8 cellular contexts compared by ENCODE assay signal in the genomic region with DNA sequence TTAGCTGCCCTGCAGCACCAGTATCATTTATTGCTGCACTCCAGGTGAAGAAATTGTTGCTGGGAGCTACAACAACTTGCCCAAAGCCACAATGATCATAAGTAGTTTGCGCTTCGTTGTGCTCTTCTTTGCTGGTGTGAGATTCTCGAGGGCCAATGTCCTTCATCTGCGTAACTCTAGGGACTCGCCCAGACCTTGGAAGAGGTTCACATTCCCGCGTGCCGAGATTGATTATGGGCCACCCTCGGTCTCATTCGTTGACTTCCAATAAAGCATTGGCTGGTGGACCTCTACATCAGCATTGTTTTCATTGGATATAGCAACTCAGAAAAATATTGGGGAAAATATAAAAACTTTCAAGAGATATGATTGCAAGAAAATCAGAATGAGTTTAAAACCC. TPM values are rescaled to one million over a fixed set of nuclear protein-coding genes. Genes with fewer than 3 reads are reported as not detected.
DNase-seq lines count a peak whose midpoint lies in the region; ATAC-seq and TF ChIP-seq lines count a peak whose summit lies in the region.

No MANE protein-coding gene starts in this region.

- ATAC-seq in right cardiac atrium = no peak
- ATAC-seq in gastrocnemius medialis = no peak
- ATAC-seq in HG02938 (IDR thresholded peaks at IDR 0.05; ENCODE audit: unreplicated experiment) = no peak

- peaks cover 7% of the 10 kb centered on the region for H3K27me3 Mint-ChIP-seq in activated CD4-positive, alpha-beta memory T cell treated with anti-CD3 and anti-CD28 coated beads for 36 hours

- H3K4me3 Mint-ChIP-seq in activated CD4-positive, alpha-beta memory T cell treated with anti-CD3 and anti-CD28 coated beads for 36 hours = peak overlapping the region; percentile 79

- no peaks in the 10 kb centered on the region for H3K36me3 Mint-ChIP-seq in activated CD4-positive, alpha-beta memory T cell treated with anti-CD3 and anti-CD28 coated beads for 36 hours

- WGBS in right cardiac atrium = 44% methylated on average over 10 of the region's 10 CpGs

- H3K36me3 ChIP-seq in HAP-1 (replicated peaks) (no peaks in the 10 kb centered on the region), gastrocnemius medialis (no peaks in the 10 kb centered on the region)

- POLR2A ChIA-PET in activated CD4-positive, alpha-beta memory T cell treated with anti-CD3 and anti-CD28 coated beads for 36 hours (lab: Charles Lee) = interaction anchor here (0.7 kb wide), 1 partner anchor 23 kb away, joined by 3 read pairs; no protein-coding TSS in a partner anchor
- POLR2A ChIA-PET in HEK293T (lab: Yijun Ruan, JAX) = interaction anchor here (1.0 to 3.4 kb wide), 3 partner anchors 10 to 123 kb away, joined by 3 to 20 read pairs (median 5); partner anchors contain the start of gene ABHD10

- H3K4me3 ChIP-seq in HAP-1 = peak overlapping the region; percentile 47; the same call in 1 of the 2 replicates
- peak overlapping the region; percentile 89 for H3K4me3 ChIP-seq in right cardiac atrium (ENCODE audit: low read length)
- peak overlapping the region; percentile 57 to 73 (median 66) for H3K4me3 ChIP-seq in gastrocnemius medialis

- H3K9me3 Mint-ChIP-seq in activated CD4-positive, alpha-beta memory T cell treated with anti-CD3 and anti-CD28 coated beads for 36 hours = no peaks in the 10 kb centered on the region

- peaks cover 13% of the 10 kb centered on the region for H3K4me1 Mint-ChIP-seq in activated CD4-positive, alpha-beta memory T cell treated with anti-CD3 and anti-CD28 coated beads for 36 hours (ENCODE audit: low read depth)

- TF ChIP-seq CTCF in gastrocnemius medialis (IDR thresholded peaks at IDR 0.05 in 4 of 5, conservative IDR thresholded peaks at IDR 0.05 in 1 of 5) = no peak

- peaks cover 11% of the 10 kb centered on the region for H3K4me1 ChIP-seq in HAP-1
- H3K4me1 ChIP-seq in right cardiac atrium (ENCODE audit: control insufficient read depth, insufficient read depth, low read length) = peaks cover 6% of the 10 kb centered on the region
- peaks cover 0 to 7% of the 10 kb centered on the region in 2 donors for H3K4me1 ChIP-seq in gastrocnemius medialis

- H3K9me3 ChIP-seq in HAP-1 (no peaks in the 10 kb centered on the region), right cardiac atrium (ENCODE audit: control insufficient read depth, low read length) (no peaks in the 10 kb centered on the region), gastrocnemius medialis (no peaks in the 10 kb centered on the region)

- H3K27me3 ChIP-seq in HAP-1 (ENCODE audit: low read depth) = peaks cover 18% of the 10 kb centered on the region
- H3K27me3 ChIP-seq in right cardiac atrium (ENCODE audit: control insufficient read depth, insufficient read depth) = no peaks in the 10 kb centered on the region
- peaks cover 23 to 46% (median 39%) of the 10 kb centered on the region in 3 donors for H3K27me3 ChIP-seq in gastrocnemius medialis

- H3K27ac ChIP-seq in right cardiac atrium (ENCODE audit: low read length) = no peak overlapping the region
- H3K27ac ChIP-seq in gastrocnemius medialis = peak overlapping the region; percentile 77 to 86 (median 81)

- intact Hi-C loops in activated CD4-positive, alpha-beta memory T cell treated with anti-CD3 and anti-CD28 coated beads for 36 hours (cut with micrococcal nuclease) = no loop called here
- intact Hi-C loops in right cardiac atrium (cut with DNase I) = no loop called here
- intact Hi-C loops in gastrocnemius medialis (cut with DNase I; ENCODE audit: low total_unique reads) = no loop called here

- CTCF ChIA-PET in activated CD4-positive, alpha-beta memory T cell treated with anti-CD3 and anti-CD28 coated beads for 36 hours (lab: Charles Lee) = interaction anchor here (0.6 to 4.1 kb wide), 6 partner anchors 9 to 185 kb away, joined by 3 to 43 read pairs (median 4); partner anchors contain the start of gene ABHD10
- CTCF ChIA-PET in HEK293T (lab: Yijun Ruan, JAX) = interaction anchor here (0.6 to 1.0 kb wide), 3 partner anchors 141 to 773 kb away, joined by 3 to 7 read pairs (median 3); no protein-coding TSS in a partner anchor

- DNase-seq in HAP-1 (ENCODE audit: low spot score in 2 of 2) (no peak), right cardiac atrium (peak in 1 of 3 donors; percentile 32), gastrocnemius medialis (no peak), HEK293T (ENCODE audit: extremely low spot score) (no peak), NCI-H345 treated with DMSO at 0.1 percent for 48 hours (lab: John Stamatoyannopoulos, UW; ENCODE audit: unreplicated experiment) (no peak)
- DNase-seq in activated CD4-positive, alpha-beta memory T cell treated with anti-CD3 and anti-CD28 coated beads for 36 hours = no peak
- DNase-seq in stimulated activated naive CD4-positive, alpha-beta T cell (lab: John Stamatoyannopoulos, UW) = no peak

- in situ Hi-C loops in HAP-1 (cut with MboI; ENCODE audit: low sequenced_read_pairs) = no loop called here
- in situ Hi-C loops in gastrocnemius medialis (cut with MboI; ENCODE audit: low sequenced_read_pairs in 4 of 4) = loop anchor here in 1 of 4 donors (10.0 kb wide), 1 partner anchor 144 kb away; no protein-coding TSS in a partner anchor

- TF ChIP-seq POLR2A in gastrocnemius medialis (IDR thresholded peaks at IDR 0.05) = no peak

- H3K27ac Mint-ChIP-seq in activated CD4-positive, alpha-beta memory T cell treated with anti-CD3 and anti-CD28 coated beads for 36 hours = no peak overlapping the region

TF ChIP-seq in HEK293T, 16 proteins besides CTCF, POLR2A, EP300 and RAD21:
- no peak for TF ChIP-seq LEF1 (IDR thresholded peaks at IDR 0.05; ENCODE audit: borderline replicate concordance)

RNA-seq across cellular contexts. Expression of gene PHLDB2, which starts 0.4 kb away (rescaled TPM):
- 1 to 10 TPM; 2.1 TPM for total RNA-seq in activated CD4-positive, alpha-beta memory T cell treated with anti-CD3 and anti-CD28 coated beads for 36 hours
- total RNA-seq in right cardiac atrium (10 to 100 TPM; 10.7 to 22.8 (median 19.0) TPM), gastrocnemius medialis (1 to 10 TPM; 3.0 to 7.2 (median 4.0) TPM)
- polyA plus RNA-seq in right cardiac atrium = 9.5 TPM
